8 cellular contexts compared by ENCODE assay signal in the genomic region with DNA sequence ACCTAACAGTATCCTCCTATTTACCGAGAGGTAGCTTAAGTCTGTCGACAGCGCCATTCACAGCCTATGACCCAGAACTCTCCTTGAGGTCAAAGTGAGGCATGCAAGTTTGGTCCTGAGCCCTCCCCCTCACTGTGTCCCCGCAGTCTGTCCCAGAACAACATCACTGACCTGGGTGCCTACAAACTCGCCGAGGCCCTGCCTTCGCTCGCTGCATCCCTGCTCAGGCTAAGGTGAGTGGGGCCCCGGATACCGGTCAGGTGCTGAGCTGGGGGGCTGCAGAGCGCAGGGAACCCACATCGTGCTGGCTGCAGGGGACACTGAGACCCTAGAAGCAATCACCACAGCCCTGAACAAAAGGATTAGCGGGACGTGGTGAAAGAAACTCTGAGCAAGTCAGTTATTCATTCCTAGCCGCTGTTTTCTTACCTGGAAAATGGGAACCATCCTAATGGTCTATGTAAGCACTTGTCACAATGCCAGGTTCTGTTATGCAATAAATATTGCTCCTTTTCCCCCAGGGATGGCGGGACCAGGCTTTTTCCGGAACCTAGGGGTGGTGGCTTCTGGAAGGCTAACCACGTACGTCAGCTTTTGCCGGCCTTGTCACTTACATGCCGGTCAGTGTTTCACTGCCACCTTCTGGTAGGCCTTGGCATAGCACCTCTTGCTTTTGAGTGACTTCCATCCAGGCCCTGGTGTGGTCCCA. TPM values are rescaled to one million over a fixed set of nuclear protein-coding genes. Genes with fewer than 3 reads are reported as not detected.
DNase-seq lines count a peak whose midpoint lies in the region; ATAC-seq and TF ChIP-seq lines count a peak whose summit lies in the region.

No MANE protein-coding gene starts in this region.

- H3K4me3 ChIP-seq in Caco-2 (ENCODE audit: low read depth, low read length): no peak overlapping the region

- H3K4me1 ChIP-seq in Caco-2: peaks cover 28% of the 10 kb centered on the region

- BruUV-seq in Caco-2 (replicated peaks; lab: Mats Ljungman, UMichigan): no TSS peak

- peaks cover 7% of the 10 kb centered on the region for H3K4me1 Mint-ChIP-seq in Caco-2 (ENCODE audit: low read depth, unreplicated experiment)

- H3K27me3 Mint-ChIP-seq in Caco-2 (ENCODE audit: insufficient read depth, unreplicated experiment): no peaks in the 10 kb centered on the region

- intact Hi-C loops in Caco-2 (cut with micrococcal nuclease; ENCODE audit: unreplicated experiment) (loop anchor here (1.0 to 10.0 kb wide), 4 partner anchors 36 to 404 kb away; no protein-coding TSS in a partner anchor), left colon (cut with DNase I, micrococcal nuclease) (loop anchor here in 1 of 2 donors (10.0 kb wide), 2 partner anchors 174 to 404 kb away; a partner anchor contains a TSS)

- H3K27me3 ChIP-seq in Caco-2 (replicated peaks; ENCODE audit: control insufficient read depth, insufficient read depth, low read length): no peaks in the 10 kb centered on the region

- no peaks in the 10 kb centered on the region for H3K9me3 Mint-ChIP-seq in Caco-2 (ENCODE audit: unreplicated experiment)

- CTCF ChIA-PET in Caco-2 (lab: Charles Lee): interaction anchor here (0.5 to 1.6 kb wide), 9 partner anchors 13 to 711 kb away, joined by 3 to 14 read pairs (median 4); a partner anchor contains a TSS

- POLR2A ChIA-PET in Caco-2 (lab: Charles Lee): interaction anchor here (0.9 kb wide), 1 partner anchor 24 kb away, joined by 4 read pairs; a partner anchor contains a TSS

- H3K4me3 Mint-ChIP-seq in Caco-2 (ENCODE audit: unreplicated experiment): no peak overlapping the region

- peak; percentile 84 to 92 for TF ChIP-seq CTCF in Caco-2 (IDR thresholded peaks at IDR 0.05; ENCODE audit: insufficient read depth in 1 of 2, low read depth in 1 of 2, low read length in 1 of 2, severe bottlenecking in 1 of 2, unreplicated experiment in 1 of 2)

- H3K9me3 ChIP-seq in Caco-2: no peaks in the 10 kb centered on the region

- peak; percentile 91 for DNase-seq in Caco-2
- peak; percentile 71 for DNase-seq in NCI-H226
- peak; percentile 61 for DNase-seq in activated CD4-positive, CD25-positive, alpha-beta regulatory T cell treated with anti-CD3 and anti-CD28 coated beads, Interleukin-2, amount 50 U/mL, for 16 hours (ENCODE audit: low read depth, low spot score)
- DNase-seq in cerebellar cortex (ENCODE audit: low spot score): peak; percentile 93
- DNase-seq in left colon: peak; percentile 82 to 93
- peak; percentile 68 to 74 for DNase-seq in stimulated activated CD4-positive, alpha-beta T cell treated with anti-CD3 and anti-CD28 coated beads, Interleukin-1b, Interleukin-23, amount 100 ng/mL, for 4 hours (ENCODE audit: low read depth in 2 of 2)

- no peaks in the 10 kb centered on the region for H3K36me3 ChIP-seq in Caco-2 (ENCODE audit: control insufficient read depth, insufficient read depth, low read length)

- ATAC-seq in HG02623 (IDR thresholded peaks at IDR 0.05; ENCODE audit: unreplicated experiment) (peak; percentile 57), left colon (peak; percentile 92), GM18907 (IDR thresholded peaks at IDR 0.05; ENCODE audit: unreplicated experiment) (no peak)

- H3K27ac Mint-ChIP-seq in Caco-2 (ENCODE audit: unreplicated experiment): no peak overlapping the region

- no peaks in the 10 kb centered on the region for H3K36me3 Mint-ChIP-seq in Caco-2 (ENCODE audit: insufficient read depth, unreplicated experiment)

RNA-seq across cellular contexts. Expression of a gene that starts 23.8 kb away (rescaled TPM):
- total RNA-seq in Caco-2 (2022) (23.0 and 23.7 TPM in 2 replicates), left colon (10 to 100 TPM; 22.9 to 24.6 TPM)

RNA-seq across cellular contexts. Expression of a gene that starts 25.9 kb away (rescaled TPM):
- total RNA-seq in Caco-2 (2022): 27.0 and 27.9 TPM in 2 replicates
- 10 to 100 TPM; 27.3 to 41.6 TPM for total RNA-seq in left colon

RNA-seq across cellular contexts. Expression of a gene that starts 41.4 kb away (rescaled TPM):
- total RNA-seq in Caco-2 (2022) (0.27 and 0.37 TPM in 2 replicates), left colon (10 to 100 TPM in 1 of 2 donors, 1 to 10 TPM in 1; 4.9 to 10.2 TPM)
